ENCODE assay signal across 21 cellular contexts in genomic region chr12:26428420-26428819, GRCh38.
A peak's percentile ranks its signal among the peaks of the same experiment; 100 is the strongest.
DNase-seq lines count a peak whose midpoint lies in the region; ATAC-seq and TF ChIP-seq lines count a peak whose summit lies in the region.
"Had no signal": no experiment of that assay in that cellular context is flagged by ENCODE, and none has a peak within 500 bp of the region (broad histone marks: within the 10 kb centered on the region; RNA-seq: fewer than 3 reads in every experiment).

No MANE protein-coding gene starts in this region.

- in situ Hi-C loops in GM13977 (cut with MboI; ENCODE audit: low pct_unique_long_range_greater_than_20kb, low sequenced_read_pairs, unreplicated experiment): no loop called here

- TF ChIP-seq CTCF in AG10803 (conservative IDR thresholded peaks at IDR 0.05; ENCODE audit: low read length) (no peak), GM13977 (IDR thresholded peaks at IDR 0.05; ENCODE audit: extremely low read depth, insufficient read depth, missing control alignments) (no peak)

- ATAC-seq in GM18505 (IDR thresholded peaks at IDR 0.05; ENCODE audit: unreplicated experiment): no peak
- no peak for ATAC-seq in left lobe of liver
- ATAC-seq: CD8-positive, alpha-beta T cell; Right ventricle myocardium inferior; SK-N-SH treated with all-trans-retinoic acid at 6 μM for 48 hours had no signal

- DNase-seq in AG10803 (ENCODE audit: low read depth) (peak; percentile 15), HCEC 1CT (peak; percentile 31), amniotic epithelial cell (ENCODE audit: low read depth) (peak; percentile 21), iris pigment epithelial cell (ENCODE audit: low read depth) (peak; percentile 36), GM13977 (ENCODE audit: low spot score) (no peak), left lobe of liver (ENCODE audit: low spot score) (no peak)
- DNase-seq: C1 segment of cervical spinal cord; Calu3; CD8-positive, alpha-beta T cell; DMS79 treated with DMSO at 0.1 percent for 48 hours; KBM-7; MV-4-11; NCI-H1105; NCI-H1436 treated with DMSO at 0.1 percent for 48 hours; NCI-H2029; NCI-H446 treated with DMSO at 0.1 percent for 48 hours; PC-9; SJCRH30 had no signal

- TF ChIP-seq POLR2A in GM18505 (IDR thresholded peaks at IDR 0.05; ENCODE audit: borderline replicate concordance, extremely low read depth, insufficient read depth, insufficient read length): no peak

- no peak overlapping the region for H3K4me3 ChIP-seq in AG10803 (ENCODE audit: low read length)
- H3K4me3 ChIP-seq: PC-9, SJCRH30 had no signal

Comparison
In these comparisons a context has a peak if more than half of its experiments do, and no peak if none do; other contexts are left out.
1. DNase-seq: peak in AG10803 (single experiment), HCEC 1CT (single experiment), amniotic epithelial cell (single experiment) and iris pigment epithelial cell (single experiment); none in GM13977 (single experiment) and left lobe of liver (single experiment).